Comparison of ENCODE assay signal across 22 cellular contexts in genomic region chr17:73560661-73561060, GRCh38.
A peak's percentile ranks its signal among the peaks of the same experiment; 100 is the strongest.
DNase-seq lines count a peak whose midpoint lies in the region; ATAC-seq, FAIRE-seq and TF ChIP-seq lines count a peak whose summit lies in the region.
"Had no signal": no experiment of that assay in that cellular context is flagged by ENCODE, and none has a peak within 500 bp of the region (broad histone marks: within the 10 kb centered on the region; RNA-seq: fewer than 3 reads in every experiment).

No MANE protein-coding gene starts in this region.

- H3K27ac ChIP-seq in HCT116 (ENCODE audit: low read depth, low read length) (no peak overlapping the region), HepG2 (ENCODE audit: extremely low read length, insufficient read depth, low read length) (no peak overlapping the region)
- H3K27ac ChIP-seq in effector memory CD4-positive, alpha-beta T cell (ENCODE audit: insufficient read depth, low read length, poor library complexity, severe bottlenecking) = no peak overlapping the region

- H3K79me2 ChIP-seq in HCT116 (ENCODE audit: insufficient read depth, low read length) = no peaks in the 10 kb centered on the region
- H3K79me2 ChIP-seq in HepG2 (ENCODE audit: insufficient read depth, low read length) = no peaks in the 10 kb centered on the region

- H3K36me3 ChIP-seq in HCT116 (ENCODE audit: control insufficient read depth in 1 of 2, insufficient read depth in 2 of 2, low read length in 2 of 2) = no peaks in the 10 kb centered on the region
- no peaks in the 10 kb centered on the region for H3K36me3 ChIP-seq in HepG2 (replicated peaks in 1 of 2; ENCODE audit: control insufficient read depth in 1 of 2, insufficient read depth in 2 of 2, low read length in 2 of 2)
- H3K36me3 ChIP-seq in effector memory CD4-positive, alpha-beta T cell (ENCODE audit: control insufficient read depth, insufficient read depth, low read length) = no peaks in the 10 kb centered on the region

- POLR2A ChIA-PET in HCT116 (lab: Charles Lee) = no interaction called here
- POLR2A ChIA-PET in WTC11 (lab: Charles Lee) = no interaction called here
- POLR2A ChIA-PET in HepG2 (lab: Yijun Ruan, JAX) = no interaction called here

- H3K4me3 Mint-ChIP-seq in WTC11 = no peak overlapping the region
- H3K4me3 Mint-ChIP-seq: CD14-positive monocyte; T-helper 2 cell treated with Interferon-gamma antibody and Interleukin-4, amounts not matched to agents 5 μg/mL and 100 μg/mL, for 36 hours; type B pancreatic cell had no signal

- intact Hi-C loops in HCT116 (cut with micrococcal nuclease) (no loop called here), HepG2 (cut with micrococcal nuclease; ENCODE audit: unreplicated experiment) (no loop called here)

- TF ChIP-seq EP300 in HepG2 (IDR thresholded peaks at IDR 0.05; ENCODE audit: low read depth in 2 of 2, low read length in 2 of 2) (no peak), HepG2 (CRISPR knock-in tag; IDR thresholded peaks at IDR 0.05; ENCODE audit: borderline replicate concordance) (no peak)

- H4K20me1 ChIP-seq in HCT116 (ENCODE audit: insufficient read depth) = no peaks in the 10 kb centered on the region
- no peaks in the 10 kb centered on the region for H4K20me1 ChIP-seq in HepG2 (ENCODE audit: insufficient read depth, low read length)

- no peaks in the 10 kb centered on the region for H3K9me2 ChIP-seq in HCT116 (ENCODE audit: insufficient read depth)

- 27% methylated on average over 4 of the region's 6 CpGs for WGBS in HepG2 (ENCODE audit: low lambda C conversion rate)

- H3K27me3 ChIP-seq in HCT116 (ENCODE audit: insufficient read depth, low read length) (peaks cover 20% of the 10 kb centered on the region), HepG2 (ENCODE audit: control insufficient read depth in 1 of 2, insufficient read depth in 2 of 2, low read length in 2 of 2) (peaks cover 0 to 35% of the 10 kb centered on the region in 2 experiments; a peak in 3 of 5 replicates)
- H3K27me3 ChIP-seq in effector memory CD4-positive, alpha-beta T cell (replicated peaks; ENCODE audit: control insufficient read depth, insufficient read depth, low read length, poor library complexity, severe bottlenecking) = no peaks in the 10 kb centered on the region

- no peak overlapping the region for H2AFZ ChIP-seq in HCT116 (ENCODE audit: low read depth, low read length, poor library complexity, severe bottlenecking)
- H2AFZ ChIP-seq in HepG2 (ENCODE audit: low read length) = no peak overlapping the region

- H3K36me3 Mint-ChIP-seq in WTC11 = no peaks in the 10 kb centered on the region
- H3K36me3 Mint-ChIP-seq: CD14-positive monocyte, type B pancreatic cell had no signal

- no peaks in the 10 kb centered on the region for H3K4me1 ChIP-seq in HCT116 (ENCODE audit: control insufficient read depth in 1 of 2, insufficient read depth in 2 of 2, low read length in 2 of 2)
- no peaks in the 10 kb centered on the region for H3K4me1 ChIP-seq in HepG2 (ENCODE audit: insufficient read depth, low read length)
- H3K4me1 ChIP-seq in effector memory CD4-positive, alpha-beta T cell (ENCODE audit: control insufficient read depth, insufficient read depth, low read length, poor library complexity, severe bottlenecking) = no peaks in the 10 kb centered on the region

- BruUV-seq in HCT116 (replicated peaks; lab: Mats Ljungman, UMichigan) (no TSS peak), HepG2 (replicated peaks; lab: Mats Ljungman, UMichigan) (no TSS peak)

- ATAC-seq in HCT116 (peak; percentile 93), WTC11 (peak; percentile 74), HepG2 (peak; percentile 72), GM19351 (IDR thresholded peaks at IDR 0.05; ENCODE audit: unreplicated experiment) (no peak)
- ATAC-seq: Right ventricle myocardium inferior; stimulated activated naive CD8-positive, alpha-beta T cell treated with anti-CD3 and anti-CD28 coated beads, Interleukin-15, Interleukin-2, amounts not matched to agents 100 U/mL and 50 U/mL, for 24 hours had no signal

- FAIRE-seq in HepG2 (lab: Jason Lieb, UNC) = peak; percentile 26
- FAIRE-seq: GM19239 had no signal

- no peaks in the 10 kb centered on the region for H3K9me3 ChIP-seq in HCT116 (ENCODE audit: control insufficient read depth in 1 of 2, insufficient read depth in 1 of 2, low read depth in 1 of 2, low read length in 2 of 2)
- H3K9me3 ChIP-seq in HepG2 (ENCODE audit: low read length) = no peaks in the 10 kb centered on the region
- no peaks in the 10 kb centered on the region for H3K9me3 ChIP-seq in effector memory CD4-positive, alpha-beta T cell (ENCODE audit: control insufficient read depth, low read length)

- RAD21 ChIA-PET in HCT116 (lab: Charles Lee; ENCODE audit: low non-redundant PET in 1 of 2, low total read pairs in 2 of 2, uncharacterized antibody in 2 of 2, unreplicated experiment in 2 of 2) = no interaction called here

- TF ChIP-seq POLR2A in HCT116 (IDR thresholded peaks at IDR 0.05; ENCODE audit: borderline replicate concordance, extremely low read depth, insufficient read depth, insufficient read length) (no peak), HepG2 (IDR thresholded peaks at IDR 0.05; ENCODE audit: insufficient read depth in 1 of 2, low read depth in 2 of 2, low read length in 2 of 2) (no peak)

- H3K4me2 ChIP-seq in HCT116 (ENCODE audit: low read length) (no peak overlapping the region), HepG2 (ENCODE audit: low read depth, low read length) (no peak overlapping the region)

- H3K27ac Mint-ChIP-seq in WTC11 = no peak overlapping the region
- H3K27ac Mint-ChIP-seq: CD14-positive monocyte; T-helper 2 cell treated with Interferon-gamma antibody and Interleukin-4, amounts not matched to agents 5 μg/mL and 100 μg/mL, for 36 hours; type B pancreatic cell had no signal

- TF ChIP-seq CTCF in HCT116 (IDR thresholded peaks at IDR 0.05 in 2 of 3, conservative IDR thresholded peaks at IDR 0.05 in 1 of 3; ENCODE audit: borderline replicate concordance in 1 of 3, insufficient read depth in 1 of 3, low read depth in 2 of 3, low read length in 2 of 3) = peak; percentile 20 to 64 (median 57); a peak in 5 of 6 replicates
- TF ChIP-seq CTCF in WTC11 (IDR thresholded peaks at IDR 0.05) = no peak
- peak; percentile 35 for TF ChIP-seq CTCF in HepG2 (CRISPR knock-in tag; IDR thresholded peaks at IDR 0.05)

- peak; percentile 11 for DNase-seq in DMS53 (lab: John Stamatoyannopoulos, UW)
- no peak for DNase-seq in DMS53 treated with DMSO at 0.1 percent for 48 hours (lab: John Stamatoyannopoulos, UW; ENCODE audit: unreplicated experiment)
- peak; percentile 27 for DNase-seq in HCT116 (ENCODE audit: low read depth, low spot score)
- DNase-seq in WTC11 (ENCODE audit: low spot score) = peak; percentile 63
- peak; percentile 16 for DNase-seq in HepG2 (ENCODE audit: low spot score)
- DNase-seq in central memory CD4-positive, alpha-beta T cell = no peak
- no peak for DNase-seq in effector memory CD4-positive, alpha-beta T cell
- DNase-seq: 8988T; activated CD8-positive, alpha-beta memory T cell treated with anti-CD3 and anti-CD28 coated beads, Interleukin-2, amount 50 U/mL, for 48 hours; activated naive CD4-positive, alpha-beta T cell treated with anti-CD3 and anti-CD28 coated beads, Interleukin-2, amount 50 U/mL, for 16 hours; HCEC 1CT; KBM-7; kidney glomerular epithelial cell; NCI-H1092 treated with DMSO at 0.1 percent for 48 hours; stimulated activated CD4-positive, alpha-beta T cell treated with anti-CD3 and anti-CD28 coated beads, Interleukin-15, amount 100 ng/mL, for 24 hours; stimulated activated naive CD8-positive, alpha-beta T cell treated with anti-CD3 and anti-CD28 coated beads, Interleukin-15, Interleukin-2, amounts not matched to agents 100 U/mL and 50 U/mL, for 24 hours had no signal

- CTCF ChIA-PET in HCT116 (lab: Charles Lee) = no interaction called here
- CTCF ChIA-PET in WTC11 (lab: Charles Lee) = interaction anchor here (0.8 to 1.9 kb wide), 7 partner anchors 9 to 639 kb away, joined by 3 to 7 read pairs (median 3); no protein-coding TSS in a partner anchor
- CTCF ChIA-PET in HepG2 (lab: Yijun Ruan, JAX; ENCODE audit: low intra/inter-chr PET ratio, low total read pairs) = no interaction called here

- in situ Hi-C loops in HepG2 (cut with HindIII; ENCODE audit: extremely low pct_ligation_motif_present, low pct_unique_long_range_greater_than_20kb) = no loop called here

- H3K4me1 Mint-ChIP-seq in WTC11 = peaks cover 58% of the 10 kb centered on the region

- H3K9ac ChIP-seq in HCT116 (ENCODE audit: low read length) (no peak overlapping the region), HepG2 (ENCODE audit: insufficient read depth, low read depth, low read length) (no peak overlapping the region)

- no peaks in the 10 kb centered on the region for H3K9me3 Mint-ChIP-seq in WTC11
- H3K9me3 Mint-ChIP-seq: CD14-positive monocyte; T-helper 2 cell treated with Interferon-gamma antibody and Interleukin-4, amounts not matched to agents 5 μg/mL and 100 μg/mL, for 36 hours; type B pancreatic cell had no signal

- H3K4me3 ChIP-seq in HCT116 (replicated peaks in 1 of 2; ENCODE audit: low read depth in 1 of 2, low read length in 2 of 2) = no peak overlapping the region
- H3K4me3 ChIP-seq in HepG2 (replicated peaks in 1 of 3; ENCODE audit: insufficient read depth in 1 of 3, low read depth in 2 of 3, low read length in 3 of 3) = no peak overlapping the region
- H3K4me3 ChIP-seq in effector memory CD4-positive, alpha-beta T cell (ENCODE audit: insufficient read depth, low read depth, low read length, poor library complexity, severe bottlenecking) = no peak overlapping the region

- H3K27me3 Mint-ChIP-seq in WTC11 (ENCODE audit: low read depth) = no peaks in the 10 kb centered on the region

- TF ChIP-seq RAD21 in HCT116 (IDR thresholded peaks at IDR 0.05; ENCODE audit: low read depth) (peak; percentile 32; the same call in 1 of the 2 replicates), HepG2 (CRISPR knock-in tag; IDR thresholded peaks at IDR 0.05) (no peak)

TF ChIP-seq in HCT116, 20 proteins besides CTCF, POLR2A, EP300 and RAD21:
- TF ChIP-seq FOSL1 (IDR thresholded peaks at IDR 0.05; ENCODE audit: low read depth) (no peak), SP1 (IDR thresholded peaks at IDR 0.05; ENCODE audit: low read depth) (no peak), CBX3 (IDR thresholded peaks at IDR 0.05; ENCODE audit: low read depth) (no peak), EGR1 (IDR thresholded peaks at IDR 0.05; ENCODE audit: low read depth) (no peak), ELF1 (IDR thresholded peaks at IDR 0.05; ENCODE audit: borderline replicate concordance, low read depth) (no peak)

TF ChIP-seq in WTC11, 78 proteins besides CTCF, POLR2A, EP300 and RAD21:
- TF ChIP-seq CREB1 (CRISPR knock-in tag; IDR thresholded peaks at IDR 0.05) (no peak), ATF1 (CRISPR knock-in tag; IDR thresholded peaks at IDR 0.05) (no peak), ZNF219 (CRISPR knock-in tag; IDR thresholded peaks at IDR 0.05; ENCODE audit: borderline replicate concordance) (no peak)

TF ChIP-seq in HepG2, 621 proteins besides CTCF, POLR2A, EP300 and RAD21:
- TF ChIP-seq HDAC2 (CRISPR knock-in tag; IDR thresholded peaks at IDR 0.05) = no peak
- TF ChIP-seq STAG1 (CRISPR knock-in tag; IDR thresholded peaks at IDR 0.05) = peak; percentile 31; the same call in 1 of the 2 replicates
- TF ChIP-seq ZNF12 (CRISPR knock-in tag; IDR thresholded peaks at IDR 0.05) = no peak

Comparison
In these comparisons a context has a peak if more than half of its experiments do, and no peak if none do; other contexts are left out.
1. DNase-seq: peak in DMS53 (single experiment), HCT116 (single experiment), WTC11 (single experiment) and HepG2 (single experiment); none in DMS53 treated with DMSO at 0.1 percent for 48 hours (single experiment), central memory CD4-positive, alpha-beta T cell (single experiment) and effector memory CD4-positive, alpha-beta T cell (0 of 3).